1 cellular context compared by ENCODE assay signal in genomic region chr6:159095561-159096095, GRCh38.
TF ChIP-seq lines count a peak whose summit lies in the region.

No MANE protein-coding gene starts in this region.

TF ChIP-seq in HepG2, 621 proteins besides CTCF, POLR2A, EP300 and RAD21 (continued from another document):
- TF ChIP-seq ZNF276 (CRISPR knock-in tag; IDR thresholded peaks at IDR 0.05; ENCODE audit: low read depth) (no peak), CC2D1A (CRISPR knock-in tag; IDR thresholded peaks at IDR 0.05) (no peak), THAP8 (CRISPR knock-in tag; IDR thresholded peaks at IDR 0.05; ENCODE audit: borderline replicate concordance) (no peak), GATAD1 (CRISPR knock-in tag; IDR thresholded peaks at IDR 0.05) (no peak), ZNF180 (CRISPR knock-in tag; IDR thresholded peaks at IDR 0.05; ENCODE audit: borderline replicate concordance, low read depth) (no peak), THAP7 (CRISPR knock-in tag; IDR thresholded peaks at IDR 0.05) (no peak), BATF2 (CRISPR knock-in tag; IDR thresholded peaks at IDR 0.05) (no peak), SAFB2 (CRISPR knock-in tag; IDR thresholded peaks at IDR 0.05; ENCODE audit: borderline replicate concordance, low read depth) (no peak), ZNF225 (CRISPR knock-in tag; IDR thresholded peaks at IDR 0.05) (no peak), ZNF567 (CRISPR knock-in tag; IDR thresholded peaks at IDR 0.05; ENCODE audit: borderline replicate concordance) (no peak), NFKB2 (CRISPR knock-in tag; IDR thresholded peaks at IDR 0.05; ENCODE audit: borderline replicate concordance) (no peak)
TF ChIP-seq in HepG2: peak in this region for 0.
